Comparison of ENCODE assay signal across 1 cellular context in genomic region chr20:62852196-62852595, GRCh38.
TF ChIP-seq lines count a peak whose summit lies in the region.

No MANE protein-coding gene starts in this region.

TF ChIP-seq in HepG2, 621 proteins besides CTCF, POLR2A, EP300 and RAD21:
- TF ChIP-seq WIZ (CRISPR knock-in tag; IDR thresholded peaks at IDR 0.05): no peak
- peak; percentile 50 for TF ChIP-seq AGO2 (optimal IDR thresholded peaks at IDR 0.05; ENCODE audit: low read depth, low read length)
